In genomic region chr14:61516957-61517356, GRCh38 we compare ENCODE assay signal across 13 cellular contexts.
DNase-seq lines count a peak whose midpoint lies in the region; ATAC-seq and TF ChIP-seq lines count a peak whose summit lies in the region.
"Had no signal": no experiment of that assay in that cellular context is flagged by ENCODE, and none has a peak within 500 bp of the region (broad histone marks: within the 10 kb centered on the region; RNA-seq: fewer than 3 reads in every experiment).

No MANE protein-coding gene starts in this region.

- no peak overlapping the region for H3K4me3 ChIP-seq in left lung
- H3K4me3 ChIP-seq in thyroid gland (replicated peaks in 1 of 3) = no peak overlapping the region

- CTCF ChIA-PET in activated naive CD4-positive, alpha-beta T cell treated with anti-CD3 and anti-CD28 coated beads for 36 hours (lab: Charles Lee) = no interaction called here

- H3K4me1 ChIP-seq in left lung = peaks cover 12 to 76% of the 10 kb centered on the region in 2 donors
- H3K4me1 ChIP-seq in thyroid gland = peaks cover 53 to 68% of the 10 kb centered on the region in 2 donors

- TF ChIP-seq CTCF in left lung (IDR thresholded peaks at IDR 0.05) (no peak), thyroid gland (IDR thresholded peaks at IDR 0.05) (no peak)

- peak; percentile 14 for ATAC-seq in left lung
- no peak for ATAC-seq in HG03378 (IDR thresholded peaks at IDR 0.05; ENCODE audit: unreplicated experiment)

- intact Hi-C loops in activated naive CD4-positive, alpha-beta T cell treated with anti-CD3 and anti-CD28 coated beads for 36 hours (cut with micrococcal nuclease) = no loop called here
- intact Hi-C loops in left lung (cut with DNase I) (no loop called here), thyroid gland (cut with DNase I) (no loop called here)

- H3K27ac ChIP-seq in left lung = peak overlapping the region in 1 of 2 donors; percentile 23
- peak overlapping the region in 2 of 3 donors; percentile 3 to 94 for H3K27ac ChIP-seq in thyroid gland

- H3K4me1 Mint-ChIP-seq in activated naive CD4-positive, alpha-beta T cell treated with anti-CD3 and anti-CD28 coated beads for 36 hours (ENCODE audit: low read depth) = peaks cover 85% of the 10 kb centered on the region
- H3K4me1 Mint-ChIP-seq: brain had no signal

- H3K9me3 Mint-ChIP-seq in activated naive CD4-positive, alpha-beta T cell treated with anti-CD3 and anti-CD28 coated beads for 36 hours = no peaks in the 10 kb centered on the region
- H3K9me3 Mint-ChIP-seq: brain had no signal

- H3K36me3 ChIP-seq in left lung = no peaks in the 10 kb centered on the region
- H3K36me3 ChIP-seq in thyroid gland = no peaks in the 10 kb centered on the region

- H3K36me3 Mint-ChIP-seq in activated naive CD4-positive, alpha-beta T cell treated with anti-CD3 and anti-CD28 coated beads for 36 hours (ENCODE audit: low read depth) = peaks cover 33% of the 10 kb centered on the region
- H3K36me3 Mint-ChIP-seq: brain had no signal

- no peaks in the 10 kb centered on the region for H3K9me3 ChIP-seq in left lung
- H3K9me3 ChIP-seq in thyroid gland = no peaks in the 10 kb centered on the region

- H3K27me3 ChIP-seq in left lung = no peaks in the 10 kb centered on the region
- no peaks in the 10 kb centered on the region for H3K27me3 ChIP-seq in thyroid gland

- H3K27ac Mint-ChIP-seq in activated naive CD4-positive, alpha-beta T cell treated with anti-CD3 and anti-CD28 coated beads for 36 hours = peak overlapping the region; percentile 85
- H3K27ac Mint-ChIP-seq: brain had no signal

- DNase-seq in activated naive CD4-positive, alpha-beta T cell treated with anti-CD3 and anti-CD28 coated beads for 36 hours = no peak
- DNase-seq in activated naive CD4-positive, alpha-beta T cell treated with Interleukin-2 at 50 U/mL for 16 hours = no peak
- DNase-seq in astrocyte of the hippocampus (ENCODE audit: low read depth, low spot score) (peak; percentile 42), left lung (no peak), thyroid gland (no peak), DMS 273 treated with DMSO at 0.1 percent for 48 hours (lab: John Stamatoyannopoulos, UW) (no peak), amniotic stem cell (lab: John Stamatoyannopoulos, UW) (no peak)
- DNase-seq: activated CD4-positive, alpha-beta T cell treated with anti-CD3 and anti-CD28 coated beads, Interleukin-2, amount 50 U/mL, for 48 hours; AML-193; NCI-H1048; NCI-H748 treated with DMSO at 0.1 percent for 48 hours had no signal

- H3K4me3 Mint-ChIP-seq in activated naive CD4-positive, alpha-beta T cell treated with anti-CD3 and anti-CD28 coated beads for 36 hours = no peak overlapping the region
- H3K4me3 Mint-ChIP-seq: brain had no signal

- H3K27me3 Mint-ChIP-seq in activated naive CD4-positive, alpha-beta T cell treated with anti-CD3 and anti-CD28 coated beads for 36 hours (ENCODE audit: low read depth) = no peaks in the 10 kb centered on the region

- 82 to 83% methylated on average over 5 of the region's 5 CpGs for WGBS in thyroid gland, 2 donors

- no peak for TF ChIP-seq POLR2A in thyroid gland (IDR thresholded peaks at IDR 0.05)
